ENCODE assay signal across 8 cellular contexts in genomic region chr22:19941365-19942070, GRCh38. TPM values are rescaled to one million over a fixed set of nuclear protein-coding genes. Genes with fewer than 3 reads are reported as not detected.
DNase-seq lines count a peak whose midpoint lies in the region; ATAC-seq, FAIRE-seq and TF ChIP-seq lines count a peak whose summit lies in the region.

Gene COMT, plus strand, starts transcription at chr22:19941772. Its CDS starts 20,755 bp downstream, at chr22:19962527.
Gene TXNRD2, minus strand, starts transcription at chr22:19941818. Its CDS starts 15 bp downstream, at chr22:19941803.

- H3K79me2 ChIP-seq in keratinocyte (ENCODE audit: control insufficient read depth, insufficient read depth, low read length), result peaks cover 35% of the 10 kb centered on the region

- peaks cover 22% of the 10 kb centered on the region for H3K4me1 ChIP-seq in keratinocyte (ENCODE audit: control insufficient read depth, extremely low read depth, insufficient read depth, low read length)

- H3K27ac Mint-ChIP-seq in activated B cell treated with CpG ODN at 0.5 μM for 24 hours, result peak within 1 kb of the TSS; percentile 94

- H3K4me3 ChIP-seq in LNCaP clone FGC (ENCODE audit: low read depth, low read length) (peak within 1 kb of the TSS; percentile 90), bronchial epithelial cell (ENCODE audit: low read depth, low read length) (peak within 1 kb of the TSS; percentile 65), keratinocyte (ENCODE audit: control insufficient read depth in 2 of 3, extremely low read depth in 1 of 3, insufficient read depth in 2 of 3, low read depth in 1 of 3, low read length in 3 of 3) (peak within 1 kb of the TSS; percentile 91 to 96 (median 96))

- H3K36me3 Mint-ChIP-seq in activated B cell treated with CpG ODN at 0.5 μM for 24 hours (ENCODE audit: low read depth), result peaks cover 21% of the 10 kb centered on the region

- no peaks in the 10 kb centered on the region for H3K9me3 ChIP-seq in keratinocyte (ENCODE audit: control insufficient read depth, low read depth, low read length)

- peak within 1 kb of the TSS; percentile 89 for H3K9ac ChIP-seq in keratinocyte (ENCODE audit: control insufficient read depth, extremely low read depth, insufficient read depth, low read length)

- H4K20me1 ChIP-seq in keratinocyte (ENCODE audit: control insufficient read depth, extremely low read depth, insufficient read depth, low read length), result no peaks in the 10 kb centered on the region

- H3K27me3 Mint-ChIP-seq in activated B cell treated with CpG ODN at 0.5 μM for 24 hours, result no peaks in the 10 kb centered on the region

- H3K9me3 Mint-ChIP-seq in activated B cell treated with CpG ODN at 0.5 μM for 24 hours, result peaks cover 2% of the 10 kb centered on the region

- peak within 1 kb of the TSS; percentile 79 for H3K27ac ChIP-seq in 22Rv1
- H3K27ac ChIP-seq in keratinocyte (ENCODE audit: control insufficient read depth, insufficient read depth, low read length), result peak within 1 kb of the TSS; percentile 90

- H3K4me1 Mint-ChIP-seq in activated B cell treated with CpG ODN at 0.5 μM for 24 hours, result peaks cover 46% of the 10 kb centered on the region

- H3K36me3 ChIP-seq in bronchial epithelial cell (ENCODE audit: control insufficient read depth, insufficient read depth, low read length), result peaks cover 1% of the 10 kb centered on the region
- no peaks in the 10 kb centered on the region for H3K36me3 ChIP-seq in keratinocyte (ENCODE audit: control insufficient read depth in 2 of 2, extremely low read depth in 1 of 2, insufficient read depth in 2 of 2, low read length in 2 of 2)

- H3K4me3 Mint-ChIP-seq in activated B cell treated with CpG ODN at 0.5 μM for 24 hours, result peak within 1 kb of the TSS; percentile 94

- H2AFZ ChIP-seq in keratinocyte (ENCODE audit: control insufficient read depth, low read length), result peak within 1 kb of the TSS; percentile 8

- intact Hi-C loops in activated B cell treated with CpG ODN at 0.5 μM for 24 hours (cut with micrococcal nuclease), result loop anchor here (1.0 to 2.0 kb wide), 3 partner anchors 75 to 176 kb away; partner anchors contain the start of genes ARVCF, GNB1L, RTL10 and TRMT2A

- no peaks in the 10 kb centered on the region for H3K9me1 ChIP-seq in keratinocyte (ENCODE audit: control insufficient read depth, extremely low read depth, insufficient read depth, low read length)

- CTCF ChIA-PET in activated B cell treated with CpG ODN at 0.5 μM for 24 hours (lab: Charles Lee), result interaction anchor here (0.5 to 2.5 kb wide), 3 partner anchors 12 to 211 kb away, joined by 3 to 10 read pairs (median 3); no protein-coding TSS in a partner anchor

- POLR2A ChIA-PET in activated B cell treated with CpG ODN at 0.5 μM for 24 hours (lab: Charles Lee), result interaction anchor here (1.0 to 1.9 kb wide), 4 partner anchors 9 to 175 kb away, joined by 3 to 9 read pairs (median 4); partner anchors contain the start of genes TANGO2 and TRMT2A

- no peak for FAIRE-seq in bronchial epithelial cell (lab: Jason Lieb, UNC)
- no peak for FAIRE-seq in keratinocyte (lab: Jason Lieb, UNC)

- ATAC-seq in GM18498 (IDR thresholded peaks at IDR 0.05; ENCODE audit: unreplicated experiment), result peak; percentile 69
- peak; percentile 85 for ATAC-seq in activated B cell treated with CpG ODN at 0.5 μM for 24 hours (ENCODE audit: low read depth)
- ATAC-seq in HG03159 (IDR thresholded peaks at IDR 0.05; ENCODE audit: unreplicated experiment), result no peak

- TF ChIP-seq CTCF in 22Rv1 (IDR thresholded peaks at IDR 0.05) (no peak), LNCaP clone FGC (IDR thresholded peaks at IDR 0.05; ENCODE audit: control insufficient read depth, extremely low read depth, insufficient read depth) (no peak), activated B cell treated with CpG ODN at 0.5 μM for 24 hours (IDR thresholded peaks at IDR 0.05) (no peak), bronchial epithelial cell (IDR thresholded peaks at IDR 0.05; ENCODE audit: insufficient read depth, low read length, severe bottlenecking) (peak; percentile 10), keratinocyte (optimal IDR thresholded peaks at IDR 0.05 in 1 of 3, IDR thresholded peaks at IDR 0.05 in 1 of 3, conservative IDR thresholded peaks at IDR 0.05 in 1 of 3; ENCODE audit: extremely low read depth in 1 of 3, insufficient read depth in 2 of 3, low read length in 3 of 3) (no peak)

- H3K4me2 ChIP-seq in keratinocyte (ENCODE audit: control insufficient read depth, extremely low read depth, insufficient read depth, low read depth, low read length), result peak within 1 kb of the TSS; percentile 96

- no peak for DNase-seq in LNCaP clone FGC (ENCODE audit: low read depth)
- peak; percentile 76 for DNase-seq in activated B cell treated with CpG ODN at 0.5 μM for 24 hours
- DNase-seq in bronchial epithelial cell (ENCODE audit: low read depth), result no peak
- no peak for DNase-seq in keratinocyte (ENCODE audit: low read depth, low spot score)
- DNase-seq in stimulated activated CD4-positive, alpha-beta T cell treated with anti-CD3 and anti-CD28 coated beads, Interleukin-15, amount 100 ng/mL, for 1 hour (ENCODE audit: low read depth in 1 of 2, low spot score in 1 of 2), result peak; percentile 50 to 63

- H3K27me3 ChIP-seq in bronchial epithelial cell (ENCODE audit: control insufficient read depth, insufficient read depth, low read length), result no peaks in the 10 kb centered on the region
- no peaks in the 10 kb centered on the region for H3K27me3 ChIP-seq in keratinocyte (ENCODE audit: control insufficient read depth, extremely low read depth, insufficient read depth, low read length)

- dilution Hi-C loops in keratinocyte (cut with MboI; ENCODE audit: extremely low pct_ligation_motif_present, low sequenced_read_pairs), result no loop called here

RNA-seq across cellular contexts. Expression of gene COMT, which starts in this region (rescaled TPM):
- total RNA-seq in activated B cell treated with CpG ODN at 0.5 μM for 24 hours, result 40.6 and 49.5 TPM in 2 replicates
- total RNA-seq in bronchial epithelial cell, result 221 and 272 TPM in 2 replicates
- polyA plus RNA-seq in keratinocyte, result 130 to 225 TPM (median 139 TPM) in 3 replicates
- 48.0 TPM for polyA plus RNA-seq in keratinocyte (2011; ENCODE audit: low read depth)
- polyA plus RNA-seq in keratinocyte (2011; cell fraction: cytosol; rRNA removed), result 86.7 and 217 TPM in 2 replicates
- 187 and 206 TPM in 2 replicates for polyA plus RNA-seq in keratinocyte (2011; cell fraction: nucleus; rRNA removed)
- 146 and 212 TPM in 2 replicates for polyA plus RNA-seq in keratinocyte (2012; ENCODE audit: low replicate concordance)
- polyA minus RNA-seq in keratinocyte, result 68.4 to 164 TPM (median 70.9 TPM) in 3 replicates
- polyA minus RNA-seq in keratinocyte (2011; cell fraction: cytosol; rRNA and poly(A)+ RNA removed), result 238 TPM
- polyA minus RNA-seq in keratinocyte (2011; cell fraction: nucleus; rRNA and poly(A)+ RNA removed), result 73.4 and 85.4 TPM in 2 replicates

RNA-seq across cellular contexts. Expression of gene TXNRD2, which starts in this region (rescaled TPM):
- total RNA-seq in activated B cell treated with CpG ODN at 0.5 μM for 24 hours (24.4 and 31.2 TPM in 2 replicates), bronchial epithelial cell (12.9 and 19.1 TPM in 2 replicates)
- polyA plus RNA-seq in keratinocyte, result 12.9 to 18.6 TPM (median 16.0 TPM) in 3 replicates
- 2.3 TPM for polyA plus RNA-seq in keratinocyte (2011; ENCODE audit: low read depth)
- 7.3 and 14.2 TPM in 2 replicates for polyA plus RNA-seq in keratinocyte (2011; cell fraction: cytosol; rRNA removed)
- polyA plus RNA-seq in keratinocyte (2011; cell fraction: nucleus; rRNA removed), result 16.4 and 18.1 TPM in 2 replicates
- 10.1 and 20.8 TPM in 2 replicates for polyA plus RNA-seq in keratinocyte (2012; ENCODE audit: low replicate concordance)
- polyA minus RNA-seq in keratinocyte, result 8.9 to 29.3 TPM (median 11.3 TPM) in 3 replicates
- polyA minus RNA-seq in keratinocyte (2011; cell fraction: cytosol; rRNA and poly(A)+ RNA removed), result 12.1 TPM
- 11.1 and 14.0 TPM in 2 replicates for polyA minus RNA-seq in keratinocyte (2011; cell fraction: nucleus; rRNA and poly(A)+ RNA removed)

Comparison
In these comparisons a context has a peak if more than half of its experiments do, and no peak if none do; other contexts are left out.
1. DNase-seq: peak in activated B cell treated with CpG ODN at 0.5 μM for 24 hours (single experiment) and stimulated activated CD4-positive, alpha-beta T cell treated with anti-CD3 and anti-CD28 coated beads, Interleukin-15, amount 100 ng/mL, for 1 hour (2 of 2); none in LNCaP clone FGC (single experiment), bronchial epithelial cell (single experiment) and keratinocyte (single experiment).
2. Peak in every context shown above with its lines, with median percentiles within 50 percentile points of each other: H3K4me3 ChIP-seq.